Comparison of ENCODE assay signal across 9 cellular contexts in genomic region chr5:139438707-139439012, GRCh38. TPM values are rescaled to one million over a fixed set of nuclear protein-coding genes. Genes with fewer than 3 reads are reported as not detected.
DNase-seq lines count a peak whose midpoint lies in the region; ATAC-seq, FAIRE-seq and TF ChIP-seq lines count a peak whose summit lies in the region.
"Had no signal": no experiment of that assay in that cellular context is flagged by ENCODE, and none has a peak within 500 bp of the region (broad histone marks: within the 10 kb centered on the region; RNA-seq: fewer than 3 reads in every experiment).

No MANE protein-coding gene starts in this region.

- POLR2A ChIA-PET in A549 (lab: Yijun Ruan, JAX) (interaction anchor here (0.7 to 1.1 kb wide), 2 partner anchors 8 to 13 kb away, joined by 3 read pairs; no protein-coding TSS in a partner anchor), MCF 10A (lab: Yijun Ruan, JAX) (interaction anchor here (0.9 to 1.7 kb wide), 10 partner anchors 35 to 222 kb away, joined by 3 to 14 read pairs (median 6); partner anchors contain the start of genes PAIP2, SPATA24, STING1 and UBE2D2)

- no peaks in the 10 kb centered on the region for H3K27me3 Mint-ChIP-seq in MCF 10A (ENCODE audit: insufficient read depth, unreplicated experiment)

- H3K4me1 ChIP-seq in A549: peaks cover 8% of the 10 kb centered on the region; the same call in 1 of the 3 replicates
- H3K4me1 ChIP-seq in mucosa of rectum (ENCODE audit: control insufficient read depth in 2 of 2, insufficient read depth in 2 of 2, low read length in 2 of 2): peaks cover 4 to 5% of the 10 kb centered on the region in 2 donors

- no peak for FAIRE-seq in A549 (lab: Jason Lieb, UNC)

- H3K9me3 Mint-ChIP-seq in MCF 10A (ENCODE audit: unreplicated experiment): no peaks in the 10 kb centered on the region

- no peak for TF ChIP-seq CTCF in A549 (IDR thresholded peaks at IDR 0.05)
- TF ChIP-seq CTCF in HFF-Myc (IDR thresholded peaks at IDR 0.05; ENCODE audit: low read depth, low read length, missing control alignments): no peak
- no peak for TF ChIP-seq CTCF in MCF 10A (IDR thresholded peaks at IDR 0.05; ENCODE audit: unreplicated experiment)

- TF ChIP-seq POLR2A in A549 (IDR thresholded peaks at IDR 0.05; ENCODE audit: low read length): no peak

- no peaks in the 10 kb centered on the region for H3K9me3 ChIP-seq in A549
- no peaks in the 10 kb centered on the region for H3K9me3 ChIP-seq in mucosa of rectum (ENCODE audit: control insufficient read depth in 2 of 2, low read length in 2 of 2)

- no TSS peak for BruUV-seq in MCF 10A (replicated peaks; lab: Mats Ljungman, UMichigan)

- H3K4me3 Mint-ChIP-seq in MCF 10A (ENCODE audit: unreplicated experiment): peak overlapping the region; percentile 89

- peak overlapping the region; percentile 81 to 90 for H3K27ac ChIP-seq in A549
- peak overlapping the region; percentile 38 to 96 for H3K27ac ChIP-seq in mucosa of rectum (ENCODE audit: low read depth in 2 of 2, low read length in 2 of 2)

- CTCF ChIA-PET in A549 (lab: Yijun Ruan, JAX) (interaction anchor here (0.6 to 8.4 kb wide), 7 partner anchors 9 to 227 kb away, joined by 3 to 88 read pairs (median 3); no protein-coding TSS in a partner anchor), MCF 10A (lab: Yijun Ruan, JAX) (interaction anchor here (0.5 to 8.3 kb wide), 6 partner anchors 16 to 670 kb away, joined by 3 to 55 read pairs (median 4); no protein-coding TSS in a partner anchor)

- no peak for TF ChIP-seq RAD21 in A549 (conservative IDR thresholded peaks at IDR 0.05 in 1 of 2, IDR thresholded peaks at IDR 0.05 in 1 of 2)

- H3K4me1 Mint-ChIP-seq in MCF 10A (ENCODE audit: insufficient read depth, unreplicated experiment): peaks cover 11% of the 10 kb centered on the region

- H3K4me2 ChIP-seq in A549: peak overlapping the region; percentile 82

- no peaks in the 10 kb centered on the region for H3K27me3 ChIP-seq in mucosa of rectum (ENCODE audit: control insufficient read depth in 2 of 2, insufficient read depth in 2 of 2, low read length in 2 of 2)

- no peaks in the 10 kb centered on the region for H3K36me3 ChIP-seq in mucosa of rectum (ENCODE audit: control insufficient read depth in 2 of 2, insufficient read depth in 2 of 2, low read length in 2 of 2)

- H3K27ac Mint-ChIP-seq in MCF 10A (ENCODE audit: low read depth, unreplicated experiment): peak overlapping the region; percentile 96

- no peak for DNase-seq in A549 (ENCODE audit: low read depth in 1 of 2, low spot score in 1 of 2)
- DNase-seq in HFF-Myc (ENCODE audit: extremely low read depth, low read depth): no peak
- no peak for DNase-seq in MCF 10A (ENCODE audit: unreplicated experiment)
- no peak for DNase-seq in glomerular visceral epithelial cell (ENCODE audit: extremely low spot score)
- no peak for DNase-seq in amniotic stem cell (lab: John Stamatoyannopoulos, UW)

- intact Hi-C loops in MCF 10A (cut with micrococcal nuclease): loop anchor here (1.0 kb wide), 1 partner anchor 44 kb away; the partner anchor contains the start of gene STING1

- peak overlapping the region; percentile 73 for H3K4me3 ChIP-seq in A549
- H3K4me3 ChIP-seq in HFF-Myc (replicated peaks; ENCODE audit: low read depth, low read length): peak overlapping the region; percentile 66
- peak overlapping the region; percentile 84 to 92 for H3K4me3 ChIP-seq in mucosa of rectum (ENCODE audit: low read length in 2 of 2)

- H3K36me3 Mint-ChIP-seq in MCF 10A (ENCODE audit: insufficient read depth, unreplicated experiment): no peaks in the 10 kb centered on the region

- TF ChIP-seq EP300 in A549 (IDR thresholded peaks at IDR 0.05): no peak

- H3K9ac ChIP-seq in mucosa of rectum (ENCODE audit: low read depth in 1 of 2, low read length in 2 of 2): peak overlapping the region in 1 of 2 donors; percentile 42

- WGBS in A549 (ENCODE audit: missing lambda C conversion rate): 38% methylated on average over 8 of the region's 8 CpGs

- ATAC-seq in A549 (peak in 1 of 2 experiments; percentile 2; a peak in 2 of 6 replicates), HG03280 (IDR thresholded peaks at IDR 0.05; ENCODE audit: unreplicated experiment) (no peak), GM21717 (IDR thresholded peaks at IDR 0.05; ENCODE audit: unreplicated experiment) (no peak)

TF ChIP-seq in A549, 52 proteins besides CTCF, POLR2A, EP300 and RAD21:
- no peak for TF ChIP-seq RARB (CRISPR knock-in tag; IDR thresholded peaks at IDR 0.05)
- no peak for TF ChIP-seq CHD2 (IDR thresholded peaks at IDR 0.05; ENCODE audit: low read length, partially characterized antibody)
- no peak for TF ChIP-seq NFE2L2 (conservative IDR thresholded peaks at IDR 0.05; ENCODE audit: low read length)
- no peak for TF ChIP-seq ESRRA (IDR thresholded peaks at IDR 0.05; ENCODE audit: borderline replicate concordance, low read length)
- TF ChIP-seq EHMT2 (IDR thresholded peaks at IDR 0.05; ENCODE audit: low read depth): no peak
- no peak for TF ChIP-seq HEYL (CRISPR knock-in tag; IDR thresholded peaks at IDR 0.05)
- no peak for TF ChIP-seq MYC (IDR thresholded peaks at IDR 0.05; ENCODE audit: borderline replicate concordance, low read length)
- no peak for TF ChIP-seq NR3C1 (IDR thresholded peaks at IDR 0.05)
- no peak for TF ChIP-seq ELK1 (IDR thresholded peaks at IDR 0.05; ENCODE audit: low read depth, low read length)
- no peak for TF ChIP-seq FOSB (CRISPR knock-in tag; IDR thresholded peaks at IDR 0.05)
- no peak for TF ChIP-seq HES2 (IDR thresholded peaks at IDR 0.05)
- TF ChIP-seq KDM1A (IDR thresholded peaks at IDR 0.05; ENCODE audit: low read depth): no peak
- TF ChIP-seq CEBPB (IDR thresholded peaks at IDR 0.05): no peak
- no peak for TF ChIP-seq TP53 (CRISPR knock-in tag; IDR thresholded peaks at IDR 0.05)
TF ChIP-seq in A549: peak in this region for 0.

RNA-seq across cellular contexts. Expression of gene DNAJC18, which starts 0.7 kb away (rescaled TPM):
- polyA plus RNA-seq in A549 (2011; rRNA removed) (5.3 TPM in 2 replicates), A549 (2017; fragmentation: RNase III; extraction: RNeasy Plus Mini Kit Qiagen cat#74134 plus additional on column Dnase treatment) (4.2 to 6.1 TPM (median 5.3 TPM) in 3 replicates)
- 1.4 and 1.6 TPM in 2 replicates for polyA plus RNA-seq in A549 (2012; cell fraction: cytosol; rRNA removed)
- polyA plus RNA-seq in A549 (2012; cell fraction: nucleus; rRNA removed): 0.49 and 0.76 TPM in 2 replicates
- polyA minus RNA-seq in A549 (2011; rRNA and poly(A)+ RNA removed): 2.3 and 3.1 TPM in 2 replicates
- 14.1 and 15.1 TPM in 2 replicates for total RNA-seq in MCF 10A (2022)

RNA-seq across cellular contexts. Expression of gene ECSCR, which starts 23.9 kb away (rescaled TPM):
- not detected in 2 replicates for polyA plus RNA-seq in A549 (2011; rRNA removed)
- polyA plus RNA-seq in A549 (2012; cell fraction: cytosol; rRNA removed): not detected in 2 replicates
- not detected in 2 replicates for polyA plus RNA-seq in A549 (2012; cell fraction: nucleus; rRNA removed)
- polyA plus RNA-seq in A549 (2017; fragmentation: RNase III; extraction: RNeasy Plus Mini Kit Qiagen cat#74134 plus additional on column Dnase treatment): not detected in 3 replicates
- not detected in 2 replicates for polyA minus RNA-seq in A549 (2011; rRNA and poly(A)+ RNA removed)
- total RNA-seq in MCF 10A (2022): not detected in 2 replicates

RNA-seq across cellular contexts. Expression of gene SMIM33, which starts 32.1 kb away (rescaled TPM):
- polyA plus RNA-seq in A549 (2011; rRNA removed) (not detected in 2 replicates), A549 (2017; fragmentation: RNase III; extraction: RNeasy Plus Mini Kit Qiagen cat#74134 plus additional on column Dnase treatment) (not detected in 3 replicates)
- polyA plus RNA-seq in A549 (2012; cell fraction: cytosol; rRNA removed): not detected in 2 replicates
- polyA plus RNA-seq in A549 (2012; cell fraction: nucleus; rRNA removed): 0.02 TPM in 1 of 2 replicates, not detected in the other
- polyA minus RNA-seq in A549 (2011; rRNA and poly(A)+ RNA removed): not detected in 2 replicates
- not detected in 2 replicates for total RNA-seq in MCF 10A (2022)
- total RNA-seq: lung had no signal

RNA-seq across cellular contexts. Expression of gene SPATA24, which starts 34.8 kb away (rescaled TPM):
- polyA plus RNA-seq in A549 (2011; rRNA removed) (4.5 and 5.7 TPM in 2 replicates), A549 (2017; fragmentation: RNase III; extraction: RNeasy Plus Mini Kit Qiagen cat#74134 plus additional on column Dnase treatment) (6.9 to 7.5 TPM (median 7.0 TPM) in 3 replicates)
- polyA plus RNA-seq in A549 (2012; cell fraction: cytosol; rRNA removed): 3.3 and 4.6 TPM in 2 replicates
- polyA plus RNA-seq in A549 (2012; cell fraction: nucleus; rRNA removed): 1.7 and 1.8 TPM in 2 replicates
- polyA minus RNA-seq in A549 (2011; rRNA and poly(A)+ RNA removed): 3.0 and 5.2 TPM in 2 replicates
- 9.8 and 11.6 TPM in 2 replicates for total RNA-seq in MCF 10A (2022)

RNA-seq across cellular contexts. Expression of gene PROB1, which starts 43.8 kb away (rescaled TPM):
- polyA plus RNA-seq in A549 (2011; rRNA removed) (0.23 and 0.33 TPM in 2 replicates), A549 (2017; fragmentation: RNase III; extraction: RNeasy Plus Mini Kit Qiagen cat#74134 plus additional on column Dnase treatment) (0.47 to 0.67 TPM (median 0.48 TPM) in 3 replicates)
- 0.22 and 0.38 TPM in 2 replicates for polyA plus RNA-seq in A549 (2012; cell fraction: cytosol; rRNA removed)
- 1.8 and 1.9 TPM in 2 replicates for polyA plus RNA-seq in A549 (2012; cell fraction: nucleus; rRNA removed)
- polyA minus RNA-seq in A549 (2011; rRNA and poly(A)+ RNA removed): 0.41 and 0.54 TPM in 2 replicates
- 2.3 and 3.1 TPM in 2 replicates for total RNA-seq in MCF 10A (2022)
